ENCODE assay signal across 8 cellular contexts in the genomic region with DNA sequence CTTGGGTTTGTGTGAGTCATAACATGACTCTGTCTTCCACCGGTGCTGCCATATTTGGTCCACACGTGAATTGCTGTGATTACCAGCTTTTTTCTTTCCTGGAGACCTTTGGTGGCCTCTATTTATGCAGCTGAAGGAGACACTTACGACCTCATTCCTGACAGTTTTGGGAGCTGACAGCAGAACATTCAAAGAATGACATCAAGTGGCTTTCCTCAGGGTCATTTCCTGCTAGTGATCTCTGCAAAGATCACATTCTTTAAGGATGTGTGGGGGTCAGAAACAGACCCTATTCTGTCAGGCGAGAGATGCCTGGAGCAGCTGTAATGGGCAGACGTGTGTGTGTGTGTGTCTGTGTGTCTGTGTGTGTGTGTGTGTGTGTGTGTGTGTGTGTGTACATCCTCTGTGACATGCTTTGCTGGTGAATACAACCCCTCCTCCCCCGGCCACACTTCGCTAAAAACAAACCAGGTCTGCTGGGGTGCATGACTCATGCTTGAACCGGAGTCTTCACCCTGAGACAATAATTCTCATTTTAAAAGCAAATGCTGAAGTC.
DNase-seq lines count a peak whose midpoint lies in the region; ATAC-seq and TF ChIP-seq lines count a peak whose summit lies in the region.

No MANE protein-coding gene starts in this region.

- no peaks in the 10 kb centered on the region for H3K9me3 ChIP-seq in ovary
- H3K9me3 ChIP-seq in testis, result no peaks in the 10 kb centered on the region

- no peaks in the 10 kb centered on the region for H3K36me3 Mint-ChIP-seq in chondrocyte (ENCODE audit: low read depth)

- no peak overlapping the region for H3K4me3 Mint-ChIP-seq in chondrocyte (ENCODE audit: unreplicated experiment)

- H3K4me1 ChIP-seq in ovary (ENCODE audit: insufficient read depth) (peaks cover 16% of the 10 kb centered on the region), testis (no peaks in the 10 kb centered on the region)

- H3K4me1 Mint-ChIP-seq in chondrocyte (ENCODE audit: low read depth), result peaks cover 67% of the 10 kb centered on the region

- peak; percentile 56 for ATAC-seq in GM19351 (IDR thresholded peaks at IDR 0.05; ENCODE audit: unreplicated experiment)
- no peak for ATAC-seq in HG03457 (IDR thresholded peaks at IDR 0.05; ENCODE audit: unreplicated experiment)
- no peak for ATAC-seq in GM18873 (IDR thresholded peaks at IDR 0.05; ENCODE audit: low FRiP score, unreplicated experiment)

- intact Hi-C loops in ovary (cut with DNase I) (loop anchor here (10.0 kb wide), 2 partner anchors 582 to 952 kb away; no protein-coding TSS in a partner anchor), testis (cut with DNase I; ENCODE audit: low total_unique reads) (no loop called here)

- no peaks in the 10 kb centered on the region for H3K36me3 ChIP-seq in ovary
- no peaks in the 10 kb centered on the region for H3K36me3 ChIP-seq in testis (ENCODE audit: low read depth, missing control alignments)

- peaks cover 5% of the 10 kb centered on the region for H3K9me3 Mint-ChIP-seq in chondrocyte (ENCODE audit: low read depth)

- H3K27ac ChIP-seq in ovary, result no peak overlapping the region
- no peak overlapping the region for H3K27ac ChIP-seq in testis

- WGBS in ovary, 3 donors, result 18 to 26% (median 21%) methylated on average over 8 of the region's 8 CpGs
- WGBS in testis, 2 donors, result 54 to 59% methylated on average over 7 to 8 of the region's 8 CpGs

- DNase-seq in SW480 (ENCODE audit: low spot score) (peak; percentile 42), chondrocyte (ENCODE audit: low spot score) (no peak), ovary (peak; percentile 35 to 49 (median 46)), NCI-H2196 treated with DMSO at 0.1 percent for 48 hours (lab: John Stamatoyannopoulos, UW; ENCODE audit: unreplicated experiment) (no peak), testis (no peak)

- TF ChIP-seq CTCF in chondrocyte (IDR thresholded peaks at IDR 0.05) (no peak), ovary (IDR thresholded peaks at IDR 0.05) (no peak), testis (IDR thresholded peaks at IDR 0.05) (no peak)

- H3K4me3 ChIP-seq in ovary (no peak overlapping the region), testis (no peak overlapping the region)

- TF ChIP-seq EP300 in ovary (IDR thresholded peaks at IDR 0.05), result no peak

- TF ChIP-seq POLR2A in ovary (IDR thresholded peaks at IDR 0.05) (no peak), testis (IDR thresholded peaks at IDR 0.05) (no peak)

- H3K27me3 ChIP-seq in ovary (no peaks in the 10 kb centered on the region), testis (no peaks in the 10 kb centered on the region)

- H3K27ac Mint-ChIP-seq in chondrocyte (ENCODE audit: unreplicated experiment), result peak overlapping the region; percentile 87

- H3K27me3 Mint-ChIP-seq in chondrocyte (ENCODE audit: low read depth), result no peaks in the 10 kb centered on the region

Comparison
In these comparisons a context has a peak if more than half of its experiments do, and no peak if none do; other contexts are left out.
1. DNase-seq: peak in SW480 (single experiment) and ovary (5 of 5); none in chondrocyte (single experiment), NCI-H2196 treated with DMSO at 0.1 percent for 48 hours (single experiment) and testis (single experiment).